ENCODE assay signal across 12 cellular contexts in the genomic region with DNA sequence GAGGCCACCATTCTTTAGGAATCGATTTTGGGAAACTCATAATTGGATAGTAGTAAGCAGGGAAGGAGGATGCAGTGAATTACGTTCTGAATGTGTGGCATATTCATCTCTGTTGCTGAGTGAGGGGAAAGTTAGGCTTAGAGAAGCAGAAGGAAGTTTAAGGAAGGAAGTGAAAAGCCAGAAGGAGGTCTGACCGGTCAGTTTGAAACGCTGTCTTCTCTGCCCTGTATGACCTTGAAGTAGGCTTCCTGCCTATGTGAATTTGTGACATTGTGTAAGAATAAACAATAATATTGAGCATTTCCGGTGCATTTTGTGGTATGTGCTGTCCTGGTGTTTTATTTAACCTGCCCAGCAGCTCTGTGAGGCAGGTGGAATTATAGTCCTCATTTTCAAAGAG.
DNase-seq lines count a peak whose midpoint lies in the region; ATAC-seq, FAIRE-seq and TF ChIP-seq lines count a peak whose summit lies in the region.
"Had no signal": no experiment of that assay in that cellular context is flagged by ENCODE, and none has a peak within 500 bp of the region (broad histone marks: within the 10 kb centered on the region; RNA-seq: fewer than 3 reads in every experiment).

No MANE protein-coding gene starts in this region.

- TF ChIP-seq POLR2A in GM12892 (IDR thresholded peaks at IDR 0.05; ENCODE audit: low read depth, low read length), result no peak
- TF ChIP-seq POLR2A in right lobe of liver (IDR thresholded peaks at IDR 0.05), result no peak
- TF ChIP-seq POLR2A in prostate gland (IDR thresholded peaks at IDR 0.05), result no peak

- no peak overlapping the region for H3K4me3 ChIP-seq in right lobe of liver
- no peak overlapping the region for H3K4me3 ChIP-seq in prostate gland

- H3K27ac ChIP-seq in right lobe of liver (peak overlapping the region in 1 of 3 donors; percentile 5), prostate gland (peak overlapping the region in 1 of 2 donors; percentile 26)

- no peaks in the 10 kb centered on the region for H3K36me3 ChIP-seq in right lobe of liver
- no peaks in the 10 kb centered on the region for H3K36me3 ChIP-seq in prostate gland

- H3K9me3 ChIP-seq in right lobe of liver, result no peaks in the 10 kb centered on the region
- H3K9me3 ChIP-seq in prostate gland, result no peaks in the 10 kb centered on the region

- no peak for DNase-seq in GM12892 (ENCODE audit: insufficient read length)
- DNase-seq in NOMO-1 treated with DMSO at 0.1 percent for 48 hours (lab: John Stamatoyannopoulos, UW; ENCODE audit: unreplicated experiment), result peak; percentile 53
- DNase-seq in right lobe of liver, result no peak
- no peak for DNase-seq in hepatic stellate cell (ENCODE audit: low spot score)
- DNase-seq in prostate gland (ENCODE audit: low spot score), result no peak
- DNase-seq: C1 segment of cervical spinal cord, NCI-H2029, substantia nigra, SW 1271 had no signal

- H3K27me3 ChIP-seq in right lobe of liver, result no peaks in the 10 kb centered on the region
- H3K27me3 ChIP-seq in prostate gland (replicated peaks; ENCODE audit: insufficient read depth), result no peaks in the 10 kb centered on the region

- TF ChIP-seq CTCF in right lobe of liver (IDR thresholded peaks at IDR 0.05), result no peak
- no peak for TF ChIP-seq CTCF in prostate gland (IDR thresholded peaks at IDR 0.05)

- FAIRE-seq in GM12892 (lab: Jason Lieb, UNC), result peak; percentile 33

- ATAC-seq in GM21723 (IDR thresholded peaks at IDR 0.05; ENCODE audit: unreplicated experiment) (peak; percentile 45), right lobe of liver (peak; percentile 40 to 56 (median 54)), HG02973 (IDR thresholded peaks at IDR 0.05; ENCODE audit: unreplicated experiment) (no peak), HG02938 (IDR thresholded peaks at IDR 0.05; ENCODE audit: unreplicated experiment) (no peak)

- H3K4me1 ChIP-seq in right lobe of liver, result peaks cover 0 to 32% (median 14%) of the 10 kb centered on the region in 4 donors
- H3K4me1 ChIP-seq in prostate gland (replicated peaks), result peaks cover 8% of the 10 kb centered on the region

- intact Hi-C loops in right lobe of liver (cut with DNase I) (no loop called here), prostate gland (cut with DNase I) (loop anchor here (5.0 kb wide), 1 partner anchor 67 kb away; a partner anchor contains a TSS)

- WGBS in right lobe of liver (ENCODE audit: insufficient coverage, low coverage, low lambda C conversion rate, missing lambda C conversion rate), result 21% methylated on average over 5 of the region's 5 CpGs
- WGBS in prostate gland, result 84% methylated on average over 5 of the region's 5 CpGs

Comparison
In these comparisons a context has a peak if more than half of its experiments do, and no peak if none do; other contexts are left out.
1. ATAC-seq: peak in GM21723 (single experiment) and right lobe of liver (4 of 4); none in HG02973 (single experiment) and HG02938 (single experiment).